8 cellular contexts compared by ENCODE assay signal in genomic region chr13:48506092-48506701, GRCh38. TPM values are rescaled to one million over a fixed set of nuclear protein-coding genes. Genes with fewer than 3 reads are reported as not detected.
A peak's percentile ranks its signal among the peaks of the same experiment; 100 is the strongest.
DNase-seq lines count a peak whose midpoint lies in the region; ATAC-seq and TF ChIP-seq lines count a peak whose summit lies in the region.

No MANE protein-coding gene starts in this region.

- POLR2A ChIA-PET in PC-3 (lab: Charles Lee; ENCODE audit: unreplicated experiment): no interaction called here

- H3F3A ChIP-seq in PC-3 (ENCODE audit: low read length, unreplicated experiment): no peaks in the 10 kb centered on the region

- H3K4me3 Mint-ChIP-seq in HFFc6 (no peak overlapping the region; the same call in 1 of the 2 replicates), glutamatergic neuron (ENCODE audit: unreplicated experiment) (no peak overlapping the region)

- CTCF ChIA-PET in PC-3 (lab: Charles Lee): no interaction called here

- H3K9me3 Mint-ChIP-seq in HFFc6: no peaks in the 10 kb centered on the region
- H3K9me3 Mint-ChIP-seq in glutamatergic neuron (ENCODE audit: unreplicated experiment): no peaks in the 10 kb centered on the region

- H3K27me3 Mint-ChIP-seq in HFFc6 (ENCODE audit: insufficient read depth): no peaks in the 10 kb centered on the region; the same call in none of the 2 replicates
- H3K27me3 Mint-ChIP-seq in glutamatergic neuron (ENCODE audit: unreplicated experiment): no peaks in the 10 kb centered on the region

- BruUV-seq in PC-3 (replicated peaks; lab: Mats Ljungman, UMichigan): no TSS peak

- TF ChIP-seq CTCF in HFFc6 (IDR thresholded peaks at IDR 0.05) (no peak), PC-3 (conservative IDR thresholded peaks at IDR 0.05; ENCODE audit: low read depth, low read length) (no peak), glutamatergic neuron (IDR thresholded peaks at IDR 0.05; ENCODE audit: partially characterized antibody, unreplicated experiment) (no peak)

- no peak overlapping the region for H2AFZ ChIP-seq in PC-3 (ENCODE audit: low read length)

- H3K27ac Mint-ChIP-seq in HFFc6: peak overlapping the region; percentile 68; the same call in 1 of the 2 replicates
- H3K27ac Mint-ChIP-seq in glutamatergic neuron (ENCODE audit: unreplicated experiment): no peak overlapping the region

- H3K4me1 Mint-ChIP-seq in HFFc6 (ENCODE audit: low read depth) (peaks cover 8% of the 10 kb centered on the region), glutamatergic neuron (ENCODE audit: low read depth, unreplicated experiment) (peaks cover 5% of the 10 kb centered on the region)

- no peaks in the 10 kb centered on the region for H4K20me1 ChIP-seq in PC-3 (ENCODE audit: low read length)

- peak; percentile 42 for ATAC-seq in left lobe of liver
- no peak for ATAC-seq in PC-3

- in situ Hi-C loops in G401 (cut with HindIII; ENCODE audit: low sequenced_read_pairs): no loop called here

- peaks cover 6% of the 10 kb centered on the region for H3K4me1 ChIP-seq in PC-3 (ENCODE audit: insufficient read depth, low read length)

- intact Hi-C loops in PC-3 (cut with micrococcal nuclease): no loop called here

- DNase-seq in G401 (ENCODE audit: low spot score) (peak; percentile 91), HFFc6 (no peak), RPMI8226 (peak; percentile 84), left lobe of liver (ENCODE audit: low spot score) (no peak), NCI-H1048 (lab: John Stamatoyannopoulos, UW) (no peak), 8988T (no peak), PC-3 (no peak), glutamatergic neuron (no peak)

- no peak overlapping the region for H3K4me2 ChIP-seq in PC-3 (ENCODE audit: low read length)

- H3K36me3 Mint-ChIP-seq in HFFc6 (ENCODE audit: low read depth): no peaks in the 10 kb centered on the region; the same call in 1 of the 2 replicates
- H3K36me3 Mint-ChIP-seq in glutamatergic neuron (ENCODE audit: unreplicated experiment): no peaks in the 10 kb centered on the region

- no peak overlapping the region for H3K4me3 ChIP-seq in PC-3 (ENCODE audit: low read length)

- no peak overlapping the region for H3K9ac ChIP-seq in PC-3 (ENCODE audit: low read length)

- no peaks in the 10 kb centered on the region for H3K9me2 ChIP-seq in PC-3 (replicated peaks; ENCODE audit: low read length)

- no peaks in the 10 kb centered on the region for H3K36me3 ChIP-seq in PC-3 (ENCODE audit: low read depth, low read length)

- H3K79me2 ChIP-seq in PC-3 (ENCODE audit: low read length): no peaks in the 10 kb centered on the region

- H3K9me3 ChIP-seq in PC-3 (ENCODE audit: low read length): no peaks in the 10 kb centered on the region

- H3K27me3 ChIP-seq in PC-3 (ENCODE audit: low read length): no peaks in the 10 kb centered on the region

- H3K27ac ChIP-seq in PC-3 (ENCODE audit: low read length): no peak overlapping the region

RNA-seq across cellular contexts. Expression of gene RCBTB2, which starts 26.7 kb away (rescaled TPM):
- 4.3 and 10.3 TPM in 2 replicates for total RNA-seq in G401 (2014; rRNA removed; shearing (Covaris generic))
- total RNA-seq in HFFc6 (2021; fragmentation: NEBNext Ultra II Directional; extraction: Animal tissue kit (Norgen Biotek cat#: 25700)): 1 to 10 TPM; 6.6 to 9.3 (median 7.5) TPM
- total RNA-seq in left lobe of liver: 3.5 TPM
- total RNA-seq in PC-3 (2014; rRNA removed): 2.1 and 2.5 TPM in 2 replicates
- total RNA-seq in glutamatergic neuron (ENCODE audit: unreplicated experiment): 7.4 TPM

Comparison
In these comparisons a context has a peak if more than half of its experiments do, and no peak if none do; other contexts are left out.
1. DNase-seq: peak in G401 (single experiment) and RPMI8226 (single experiment); none in HFFc6 (single experiment), left lobe of liver (single experiment), NCI-H1048 (single experiment), 8988T (single experiment), PC-3 (single experiment) and glutamatergic neuron (single experiment).